In genomic region chr2:26354469-26354868, GRCh38 we compare ENCODE assay signal across 6 cellular contexts. TPM values are rescaled to one million over a fixed set of nuclear protein-coding genes. Genes with fewer than 3 reads are reported as not detected.
"Had no signal": no experiment of that assay in that cellular context is flagged by ENCODE, and none has a peak within 500 bp of the region (broad histone marks: within the 10 kb centered on the region; RNA-seq: fewer than 3 reads in every experiment).

No MANE protein-coding gene starts in this region.

RNA-seq across cellular contexts. Expression of gene ADGRF3, which starts 7.9 kb away (rescaled TPM):
- total RNA-seq: bronchial epithelial cell had no signal

RNA-seq across cellular contexts. Expression of gene DRC1, which starts 47.3 kb away (rescaled TPM):
- total RNA-seq: activated CD4-positive, alpha-beta memory T cell treated with anti-CD3 and anti-CD28 coated beads, Interleukin-2, amount 10 ng/mL, durations not matched to agents 7 days and 5 days; activated CD8-positive, alpha-beta memory T cell treated with anti-CD3 and anti-CD28 coated beads, Interleukin-2, amount 10 ng/mL, durations not matched to agents 7 days and 5 days; bronchial epithelial cell; Peyer's patch; Right ventricle myocardium superior; T-helper 2 cell treated with Interferon-gamma antibody and Interleukin-4, amounts not matched to agents 100 ng/mL and 5 ng/mL, for 36 hours had no signal
